Comparison of ENCODE assay signal across 2 cellular contexts in the genomic region with DNA sequence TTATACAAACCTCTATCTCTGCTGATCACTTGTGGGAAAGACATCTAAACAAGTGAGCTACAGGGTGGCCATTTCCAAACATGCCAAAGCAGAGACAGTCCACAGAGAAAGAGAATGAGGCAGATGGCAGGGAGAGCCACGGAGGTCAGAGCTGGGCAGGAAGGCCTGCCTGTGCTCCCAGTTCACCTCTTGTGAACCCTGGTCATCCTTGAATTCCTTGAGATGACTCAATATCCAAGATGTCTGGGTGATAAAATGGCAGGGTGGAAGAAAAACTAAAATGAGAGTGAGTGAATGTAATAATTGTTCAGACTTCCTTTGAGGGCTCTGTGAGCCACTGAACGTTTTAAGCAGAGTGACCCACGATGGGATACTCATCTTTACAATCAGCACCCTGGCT.
TF ChIP-seq lines count a peak whose summit lies in the region.

No MANE protein-coding gene starts in this region.

TF ChIP-seq in SK-N-SH, 30 proteins besides CTCF, POLR2A, EP300 and RAD21 (continued from another document):
- TF ChIP-seq, protein P1, sequence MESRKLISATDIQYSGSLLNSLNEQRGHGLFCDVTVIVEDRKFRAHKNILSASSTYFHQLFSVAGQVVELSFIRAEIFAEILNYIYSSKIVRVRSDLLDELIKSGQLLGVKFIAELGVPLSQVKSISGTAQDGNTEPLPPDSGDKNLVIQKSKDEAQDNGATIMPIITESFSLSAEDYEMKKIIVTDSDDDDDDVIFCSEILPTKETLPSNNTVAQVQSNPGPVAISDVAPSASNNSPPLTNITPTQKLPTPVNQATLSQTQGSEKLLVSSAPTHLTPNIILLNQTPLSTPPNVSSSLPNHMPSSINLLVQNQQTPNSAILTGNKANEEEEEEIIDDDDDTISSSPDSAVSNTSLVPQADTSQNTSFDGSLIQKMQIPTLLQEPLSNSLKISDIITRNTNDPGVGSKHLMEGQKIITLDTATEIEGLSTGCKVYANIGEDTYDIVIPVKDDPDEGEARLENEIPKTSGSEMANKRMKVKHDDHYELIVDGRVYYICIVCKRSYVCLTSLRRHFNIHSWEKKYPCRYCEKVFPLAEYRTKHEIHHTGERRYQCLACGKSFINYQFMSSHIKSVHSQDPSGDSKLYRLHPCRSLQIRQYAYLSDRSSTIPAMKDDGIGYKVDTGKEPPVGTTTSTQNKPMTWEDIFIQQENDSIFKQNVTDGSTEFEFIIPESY (IDR thresholded peaks at IDR 0.05; ENCODE audit: borderline replicate concordance, low read depth): no peak
- TF ChIP-seq, protein P2, sequence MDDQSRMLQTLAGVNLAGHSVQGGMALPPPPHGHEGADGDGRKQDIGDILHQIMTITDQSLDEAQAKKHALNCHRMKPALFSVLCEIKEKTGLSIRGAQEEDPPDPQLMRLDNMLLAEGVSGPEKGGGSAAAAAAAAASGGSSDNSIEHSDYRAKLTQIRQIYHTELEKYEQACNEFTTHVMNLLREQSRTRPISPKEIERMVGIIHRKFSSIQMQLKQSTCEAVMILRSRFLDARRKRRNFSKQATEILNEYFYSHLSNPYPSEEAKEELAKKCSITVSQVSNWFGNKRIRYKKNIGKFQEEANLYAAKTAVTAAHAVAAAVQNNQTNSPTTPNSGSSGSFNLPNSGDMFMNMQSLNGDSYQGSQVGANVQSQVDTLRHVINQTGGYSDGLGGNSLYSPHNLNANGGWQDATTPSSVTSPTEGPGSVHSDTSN (IDR thresholded peaks at IDR 0.05): no peak
- TF ChIP-seq RXRA (IDR thresholded peaks at IDR 0.05; ENCODE audit: borderline replicate concordance, low read depth) (no peak), TCF12 (IDR thresholded peaks at IDR 0.05) (no peak)
- TF ChIP-seq, protein P3, sequence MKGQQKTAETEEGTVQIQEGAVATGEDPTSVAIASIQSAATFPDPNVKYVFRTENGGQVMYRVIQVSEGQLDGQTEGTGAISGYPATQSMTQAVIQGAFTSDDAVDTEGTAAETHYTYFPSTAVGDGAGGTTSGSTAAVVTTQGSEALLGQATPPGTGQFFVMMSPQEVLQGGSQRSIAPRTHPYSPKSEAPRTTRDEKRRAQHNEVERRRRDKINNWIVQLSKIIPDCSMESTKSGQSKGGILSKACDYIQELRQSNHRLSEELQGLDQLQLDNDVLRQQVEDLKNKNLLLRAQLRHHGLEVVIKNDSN (IDR thresholded peaks at IDR 0.05; ENCODE audit: borderline replicate concordance, low read depth): no peak

TF ChIP-seq in SK-N-SH treated with all-trans-retinoic acid at 6 μM for 48 hours, 23 proteins besides CTCF, POLR2A, EP300 and RAD21 (continued from another document):
- TF ChIP-seq, protein P4, sequence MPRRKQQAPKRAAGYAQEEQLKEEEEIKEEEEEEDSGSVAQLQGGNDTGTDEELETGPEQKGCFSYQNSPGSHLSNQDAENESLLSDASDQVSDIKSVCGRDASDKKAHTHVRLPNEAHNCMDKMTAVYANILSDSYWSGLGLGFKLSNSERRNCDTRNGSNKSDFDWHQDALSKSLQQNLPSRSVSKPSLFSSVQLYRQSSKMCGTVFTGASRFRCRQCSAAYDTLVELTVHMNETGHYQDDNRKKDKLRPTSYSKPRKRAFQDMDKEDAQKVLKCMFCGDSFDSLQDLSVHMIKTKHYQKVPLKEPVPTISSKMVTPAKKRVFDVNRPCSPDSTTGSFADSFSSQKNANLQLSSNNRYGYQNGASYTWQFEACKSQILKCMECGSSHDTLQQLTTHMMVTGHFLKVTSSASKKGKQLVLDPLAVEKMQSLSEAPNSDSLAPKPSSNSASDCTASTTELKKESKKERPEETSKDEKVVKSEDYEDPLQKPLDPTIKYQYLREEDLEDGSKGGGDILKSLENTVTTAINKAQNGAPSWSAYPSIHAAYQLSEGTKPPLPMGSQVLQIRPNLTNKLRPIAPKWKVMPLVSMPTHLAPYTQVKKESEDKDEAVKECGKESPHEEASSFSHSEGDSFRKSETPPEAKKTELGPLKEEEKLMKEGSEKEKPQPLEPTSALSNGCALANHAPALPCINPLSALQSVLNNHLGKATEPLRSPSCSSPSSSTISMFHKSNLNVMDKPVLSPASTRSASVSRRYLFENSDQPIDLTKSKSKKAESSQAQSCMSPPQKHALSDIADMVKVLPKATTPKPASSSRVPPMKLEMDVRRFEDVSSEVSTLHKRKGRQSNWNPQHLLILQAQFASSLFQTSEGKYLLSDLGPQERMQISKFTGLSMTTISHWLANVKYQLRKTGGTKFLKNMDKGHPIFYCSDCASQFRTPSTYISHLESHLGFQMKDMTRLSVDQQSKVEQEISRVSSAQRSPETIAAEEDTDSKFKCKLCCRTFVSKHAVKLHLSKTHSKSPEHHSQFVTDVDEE (CRISPR knock-in tag; IDR thresholded peaks at IDR 0.05): no peak
- TF ChIP-seq, protein P5, sequence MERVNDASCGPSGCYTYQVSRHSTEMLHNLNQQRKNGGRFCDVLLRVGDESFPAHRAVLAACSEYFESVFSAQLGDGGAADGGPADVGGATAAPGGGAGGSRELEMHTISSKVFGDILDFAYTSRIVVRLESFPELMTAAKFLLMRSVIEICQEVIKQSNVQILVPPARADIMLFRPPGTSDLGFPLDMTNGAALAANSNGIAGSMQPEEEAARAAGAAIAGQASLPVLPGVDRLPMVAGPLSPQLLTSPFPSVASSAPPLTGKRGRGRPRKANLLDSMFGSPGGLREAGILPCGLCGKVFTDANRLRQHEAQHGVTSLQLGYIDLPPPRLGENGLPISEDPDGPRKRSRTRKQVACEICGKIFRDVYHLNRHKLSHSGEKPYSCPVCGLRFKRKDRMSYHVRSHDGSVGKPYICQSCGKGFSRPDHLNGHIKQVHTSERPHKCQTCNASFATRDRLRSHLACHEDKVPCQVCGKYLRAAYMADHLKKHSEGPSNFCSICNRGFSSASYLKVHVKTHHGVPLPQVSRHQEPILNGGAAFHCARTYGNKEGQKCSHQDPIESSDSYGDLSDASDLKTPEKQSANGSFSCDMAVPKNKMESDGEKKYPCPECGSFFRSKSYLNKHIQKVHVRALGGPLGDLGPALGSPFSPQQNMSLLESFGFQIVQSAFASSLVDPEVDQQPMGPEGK (CRISPR knock-in tag; IDR thresholded peaks at IDR 0.05; ENCODE audit: borderline replicate concordance): no peak
- no peak for TF ChIP-seq ARNTL (CRISPR knock-in tag; IDR thresholded peaks at IDR 0.05; ENCODE audit: borderline replicate concordance, low read depth)
- no peak for TF ChIP-seq ISL1 (CRISPR knock-in tag; IDR thresholded peaks at IDR 0.05)
